ENCODE assay signal across 18 cellular contexts in genomic region chr18:72999971-73000607, GRCh38.
"Had no signal": no experiment of that assay in that cellular context is flagged by ENCODE, and none has a peak within 500 bp of the region (broad histone marks: within the 10 kb centered on the region; RNA-seq: fewer than 3 reads in every experiment).

No MANE protein-coding gene starts in this region.

- H3K79me2 ChIP-seq: parathyroid adenoma had no signal

- H3K27ac ChIP-seq: heart left ventricle, parathyroid adenoma, prostate gland, right lobe of liver, suprapubic skin, tibial artery, upper lobe of left lung, uterus had no signal

- H2AFZ ChIP-seq: parathyroid adenoma had no signal

- ATAC-seq: heart left ventricle; naive thymus-derived CD4-positive, alpha-beta T cell; right lobe of liver; stimulated activated effector memory CD8-positive, alpha-beta T cell treated with anti-CD3 and anti-CD28 coated beads, Interleukin-12 subunit alpha, Interleukin-12 subunit beta, amount 100 ng/mL, for 72 hours; stimulated activated naive CD8-positive, alpha-beta T cell treated with anti-CD3 and anti-CD28 coated beads, Interleukin-15, Interleukin-2, amounts not matched to agents 100 U/mL and 50 U/mL, for 24 hours had no signal

- H3K36me3 ChIP-seq: heart left ventricle, prostate gland, right lobe of liver, suprapubic skin, tibial artery, upper lobe of left lung, uterus had no signal

- DNase-seq: dermis blood vessel endothelial cell; heart left ventricle; hippocampal formation; kidney glomerular epithelial cell; naive thymus-derived CD4-positive, alpha-beta T cell; nephron progenitor cell; retina; right lobe of liver; stimulated activated CD4-positive, alpha-beta T cell treated with anti-CD3 and anti-CD28 coated beads, Interleukin-4, amount 100 ng/mL, for 1 hour; stimulated activated CD8-positive, alpha-beta memory T cell treated with anti-CD3 and anti-CD28 coated beads, Interleukin-4, amount 100 ng/mL, for 48 hours; stimulated activated naive CD8-positive, alpha-beta T cell treated with anti-CD3 and anti-CD28 coated beads, Interleukin-15, Interleukin-2, amounts not matched to agents 100 U/mL and 50 U/mL, for 24 hours; tibial artery; upper lobe of left lung; uterus had no signal

- H3K9ac ChIP-seq: parathyroid adenoma had no signal

- H3K4me1 ChIP-seq: heart left ventricle, parathyroid adenoma, prostate gland, right lobe of liver, suprapubic skin, tibial artery, upper lobe of left lung, uterus had no signal

- H3K4me3 ChIP-seq: heart left ventricle, prostate gland, right lobe of liver, suprapubic skin, tibial artery, upper lobe of left lung, uterus had no signal

- H3K27me3 ChIP-seq: heart left ventricle, right lobe of liver, suprapubic skin, tibial artery, upper lobe of left lung, uterus had no signal

- H3K9me3 ChIP-seq: prostate gland, right lobe of liver, suprapubic skin, tibial artery, upper lobe of left lung, uterus had no signal
